ENCODE assay signal across 1 cellular context in the genomic region with DNA sequence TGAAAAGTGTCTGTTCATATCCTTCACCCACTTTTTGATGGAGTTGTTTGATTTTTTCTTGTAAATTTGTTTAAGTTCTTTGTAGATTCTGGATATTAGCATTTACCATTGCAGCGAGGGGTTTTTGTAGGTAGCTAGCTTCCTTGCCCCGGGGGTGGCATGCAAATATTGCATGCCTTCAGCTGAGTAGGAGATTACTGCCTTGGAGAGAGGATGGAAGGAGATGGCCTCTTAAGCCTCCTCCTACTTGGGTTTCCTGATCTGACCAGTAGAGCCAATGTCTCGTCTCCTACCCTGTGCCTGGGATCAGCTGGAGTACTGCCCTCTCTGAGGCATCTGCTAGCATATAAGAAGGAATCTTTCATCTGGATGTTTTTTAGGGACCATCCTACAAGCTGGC.
TF ChIP-seq lines count a peak whose summit lies in the region.

No MANE protein-coding gene starts in this region.

TF ChIP-seq in SK-N-SH, 30 proteins besides CTCF, POLR2A, EP300 and RAD21 (continued from another document):
- TF ChIP-seq ZBTB33 (IDR thresholded peaks at IDR 0.05; ENCODE audit: borderline replicate concordance, low read depth) = no peak
- no peak for TF ChIP-seq TCF12 (IDR thresholded peaks at IDR 0.05)
- TF ChIP-seq RCOR1 (IDR thresholded peaks at IDR 0.05; ENCODE audit: low read length) = no peak
- TF ChIP-seq FOXM1 (IDR thresholded peaks at IDR 0.05; ENCODE audit: low read depth) = no peak
- no peak for TF ChIP-seq NRF1 (IDR thresholded peaks at IDR 0.05; ENCODE audit: low read depth, low read length)
- no peak for TF ChIP-seq RXRA (IDR thresholded peaks at IDR 0.05; ENCODE audit: borderline replicate concordance, low read depth)
- TF ChIP-seq, protein P1, sequence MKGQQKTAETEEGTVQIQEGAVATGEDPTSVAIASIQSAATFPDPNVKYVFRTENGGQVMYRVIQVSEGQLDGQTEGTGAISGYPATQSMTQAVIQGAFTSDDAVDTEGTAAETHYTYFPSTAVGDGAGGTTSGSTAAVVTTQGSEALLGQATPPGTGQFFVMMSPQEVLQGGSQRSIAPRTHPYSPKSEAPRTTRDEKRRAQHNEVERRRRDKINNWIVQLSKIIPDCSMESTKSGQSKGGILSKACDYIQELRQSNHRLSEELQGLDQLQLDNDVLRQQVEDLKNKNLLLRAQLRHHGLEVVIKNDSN (IDR thresholded peaks at IDR 0.05; ENCODE audit: borderline replicate concordance, low read depth) = no peak
- TF ChIP-seq FOSL2 (IDR thresholded peaks at IDR 0.05; ENCODE audit: borderline replicate concordance, low read depth) = no peak
- TF ChIP-seq, protein P2, sequence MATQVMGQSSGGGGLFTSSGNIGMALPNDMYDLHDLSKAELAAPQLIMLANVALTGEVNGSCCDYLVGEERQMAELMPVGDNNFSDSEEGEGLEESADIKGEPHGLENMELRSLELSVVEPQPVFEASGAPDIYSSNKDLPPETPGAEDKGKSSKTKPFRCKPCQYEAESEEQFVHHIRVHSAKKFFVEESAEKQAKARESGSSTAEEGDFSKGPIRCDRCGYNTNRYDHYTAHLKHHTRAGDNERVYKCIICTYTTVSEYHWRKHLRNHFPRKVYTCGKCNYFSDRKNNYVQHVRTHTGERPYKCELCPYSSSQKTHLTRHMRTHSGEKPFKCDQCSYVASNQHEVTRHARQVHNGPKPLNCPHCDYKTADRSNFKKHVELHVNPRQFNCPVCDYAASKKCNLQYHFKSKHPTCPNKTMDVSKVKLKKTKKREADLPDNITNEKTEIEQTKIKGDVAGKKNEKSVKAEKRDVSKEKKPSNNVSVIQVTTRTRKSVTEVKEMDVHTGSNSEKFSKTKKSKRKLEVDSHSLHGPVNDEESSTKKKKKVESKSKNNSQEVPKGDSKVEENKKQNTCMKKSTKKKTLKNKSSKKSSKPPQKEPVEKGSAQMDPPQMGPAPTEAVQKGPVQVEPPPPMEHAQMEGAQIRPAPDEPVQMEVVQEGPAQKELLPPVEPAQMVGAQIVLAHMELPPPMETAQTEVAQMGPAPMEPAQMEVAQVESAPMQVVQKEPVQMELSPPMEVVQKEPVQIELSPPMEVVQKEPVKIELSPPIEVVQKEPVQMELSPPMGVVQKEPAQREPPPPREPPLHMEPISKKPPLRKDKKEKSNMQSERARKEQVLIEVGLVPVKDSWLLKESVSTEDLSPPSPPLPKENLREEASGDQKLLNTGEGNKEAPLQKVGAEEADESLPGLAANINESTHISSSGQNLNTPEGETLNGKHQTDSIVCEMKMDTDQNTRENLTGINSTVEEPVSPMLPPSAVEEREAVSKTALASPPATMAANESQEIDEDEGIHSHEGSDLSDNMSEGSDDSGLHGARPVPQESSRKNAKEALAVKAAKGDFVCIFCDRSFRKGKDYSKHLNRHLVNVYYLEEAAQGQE (IDR thresholded peaks at IDR 0.05; ENCODE audit: low read depth, low read length) = no peak
- TF ChIP-seq, protein P3, sequence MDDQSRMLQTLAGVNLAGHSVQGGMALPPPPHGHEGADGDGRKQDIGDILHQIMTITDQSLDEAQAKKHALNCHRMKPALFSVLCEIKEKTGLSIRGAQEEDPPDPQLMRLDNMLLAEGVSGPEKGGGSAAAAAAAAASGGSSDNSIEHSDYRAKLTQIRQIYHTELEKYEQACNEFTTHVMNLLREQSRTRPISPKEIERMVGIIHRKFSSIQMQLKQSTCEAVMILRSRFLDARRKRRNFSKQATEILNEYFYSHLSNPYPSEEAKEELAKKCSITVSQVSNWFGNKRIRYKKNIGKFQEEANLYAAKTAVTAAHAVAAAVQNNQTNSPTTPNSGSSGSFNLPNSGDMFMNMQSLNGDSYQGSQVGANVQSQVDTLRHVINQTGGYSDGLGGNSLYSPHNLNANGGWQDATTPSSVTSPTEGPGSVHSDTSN (IDR thresholded peaks at IDR 0.05) = no peak
- no peak for TF ChIP-seq MAX (IDR thresholded peaks at IDR 0.05; ENCODE audit: low read depth)
TF ChIP-seq in SK-N-SH: peak in this region for 0.
